ENCODE assay signal across 8 cellular contexts in genomic region chr22:26579331-26579886, GRCh38. TPM values are rescaled to one million over a fixed set of nuclear protein-coding genes. Genes with fewer than 3 reads are reported as not detected.
DNase-seq lines count a peak whose midpoint lies in the region; ATAC-seq and TF ChIP-seq lines count a peak whose summit lies in the region.

No MANE protein-coding gene starts in this region.

- no peak for TF ChIP-seq CTCF in GM13976 (IDR thresholded peaks at IDR 0.05; ENCODE audit: borderline replicate concordance, control extremely low read depth, extremely low read depth, insufficient read depth, missing control alignments)
- TF ChIP-seq CTCF in suprapubic skin (IDR thresholded peaks at IDR 0.05), result no peak
- TF ChIP-seq CTCF in foreskin keratinocyte (conservative IDR thresholded peaks at IDR 0.05), result no peak

- no peak for TF ChIP-seq POLR2A in suprapubic skin (IDR thresholded peaks at IDR 0.05)

- no peak overlapping the region for H3K27ac ChIP-seq in suprapubic skin
- H3K27ac ChIP-seq in foreskin keratinocyte, result no peak overlapping the region

- H3K36me3 ChIP-seq in suprapubic skin, result peaks cover 8% of the 10 kb centered on the region

- in situ Hi-C loops in GM13976 (cut with MboI; ENCODE audit: low sequenced_read_pairs, unreplicated experiment), result no loop called here

- WGBS in suprapubic skin, result 63% methylated on average over 10 of the region's 10 CpGs

- no peaks in the 10 kb centered on the region for H3K9me3 ChIP-seq in suprapubic skin

- peak; percentile 74 for DNase-seq in GM13976 (ENCODE audit: low spot score)
- peak; percentile 27 to 31 for DNase-seq in activated CD4-positive, alpha-beta T cell treated with anti-CD3 and anti-CD28 coated beads for 24 hours (ENCODE audit: low read depth in 2 of 2)
- DNase-seq in germinal center (ENCODE audit: low spot score), result peak; percentile 77
- DNase-seq in suprapubic skin (ENCODE audit: low spot score in 2 of 2), result no peak
- DNase-seq in foreskin keratinocyte, result no peak
- DNase-seq in NCI-H2081 treated with DMSO at 0.1 percent for 48 hours (lab: John Stamatoyannopoulos, UW), result no peak

- TF ChIP-seq EP300 in suprapubic skin (IDR thresholded peaks at IDR 0.05), result no peak

- no peak overlapping the region for H3K4me3 ChIP-seq in suprapubic skin

- H3K27me3 ChIP-seq in suprapubic skin (no peaks in the 10 kb centered on the region), foreskin keratinocyte (no peaks in the 10 kb centered on the region)

- ATAC-seq in HG03095 (IDR thresholded peaks at IDR 0.05; ENCODE audit: unreplicated experiment) (peak; percentile 66), GM21825 (IDR thresholded peaks at IDR 0.05; ENCODE audit: unreplicated experiment) (no peak), foreskin keratinocyte (no peak)

- H3K4me1 ChIP-seq in suprapubic skin (peaks cover 13% of the 10 kb centered on the region), foreskin keratinocyte (no peaks in the 10 kb centered on the region)

RNA-seq across cellular contexts. Expression of gene TPST2, which starts 10.5 kb away (rescaled TPM):
- 10 to 100 TPM; 44.5 to 59.4 (median 51.9) TPM for total RNA-seq in suprapubic skin
- total RNA-seq in foreskin keratinocyte, result 20.7 and 25.1 TPM in 2 replicates
- 19.4 and 21.3 TPM in 2 replicates for polyA plus RNA-seq in foreskin keratinocyte

RNA-seq across cellular contexts. Expression of gene CRYBB1, which starts 38.4 kb away (rescaled TPM):
- not detected for total RNA-seq in suprapubic skin
- total RNA-seq in foreskin keratinocyte, result not detected in 2 replicates
- polyA plus RNA-seq in foreskin keratinocyte, result not detected in 2 replicates

RNA-seq across cellular contexts. Expression of gene CRYBA4, which starts 42.4 kb away (rescaled TPM):
- total RNA-seq in suprapubic skin (not detected), foreskin keratinocyte (not detected in 2 replicates)
- not detected in 2 replicates for polyA plus RNA-seq in foreskin keratinocyte

Comparison
In these comparisons a context has a peak if more than half of its experiments do, and no peak if none do; other contexts are left out.
1. DNase-seq: peak in GM13976 (single experiment), activated CD4-positive, alpha-beta T cell treated with anti-CD3 and anti-CD28 coated beads for 24 hours (2 of 2) and germinal center (single experiment); none in suprapubic skin (0 of 2), foreskin keratinocyte (0 of 2) and NCI-H2081 treated with DMSO at 0.1 percent for 48 hours (single experiment).